Comparison of ENCODE assay signal across 8 cellular contexts in genomic region chrX:130109429-130110378, GRCh38. TPM values are rescaled to one million over a fixed set of nuclear protein-coding genes. Genes with fewer than 3 reads are reported as not detected.
DNase-seq lines count a peak whose midpoint lies in the region; ATAC-seq and TF ChIP-seq lines count a peak whose summit lies in the region.

No MANE protein-coding gene starts in this region.

- H3K4me1 Mint-ChIP-seq in HFFc6 (ENCODE audit: low read depth) (peaks cover 51% of the 10 kb centered on the region), T-cell (peaks cover 16 to 43% (median 29%) of the 10 kb centered on the region in 3 donors)

- H3K27me3 ChIP-seq in fibroblast of lung (ENCODE audit: control insufficient read depth, insufficient read depth, low read length): no peaks in the 10 kb centered on the region
- H3K27me3 ChIP-seq in trophoblast cell (ENCODE audit: insufficient read depth, low read length): no peaks in the 10 kb centered on the region

- peak overlapping the region; percentile 90 for H2AK5ac ChIP-seq in trophoblast cell (ENCODE audit: low read length)

- peak overlapping the region; percentile 6 for H3K4me2 ChIP-seq in fibroblast of lung (ENCODE audit: extremely low read depth, insufficient read depth, low read length)
- H3K4me2 ChIP-seq in trophoblast cell (ENCODE audit: low read length): peak overlapping the region; percentile 65

- peak overlapping the region; percentile 61 for H4K12ac ChIP-seq in trophoblast cell (ENCODE audit: low read depth, low read length)

- peak overlapping the region; percentile 96 for H3K18ac ChIP-seq in trophoblast cell (ENCODE audit: low read length)

- H3K36me3 Mint-ChIP-seq in HFFc6 (ENCODE audit: low read depth): no peaks in the 10 kb centered on the region
- H3K36me3 Mint-ChIP-seq in T-cell: peaks cover 2% of the 10 kb centered on the region

- peaks cover 17% of the 10 kb centered on the region for H3K79me1 ChIP-seq in trophoblast cell (ENCODE audit: low read length)

- H3K27ac Mint-ChIP-seq in HFFc6: peak overlapping the region; percentile 83
- H3K27ac Mint-ChIP-seq in T-cell: peak overlapping the region; percentile 86

- H3K79me2 ChIP-seq in fibroblast of lung (ENCODE audit: control insufficient read depth, insufficient read depth, low read length) (peaks cover 35% of the 10 kb centered on the region), trophoblast cell (ENCODE audit: control insufficient read depth, insufficient read depth, low read length, poor library complexity) (peaks cover 21% of the 10 kb centered on the region)

- WGBS in trophoblast cell (ENCODE audit: extremely low coverage, insufficient coverage, insufficient read length): no CpG with 5 or more reads among the region's 81 CpGs

- H3K9ac ChIP-seq in fibroblast of lung (ENCODE audit: insufficient read depth, low read length) (peak overlapping the region; percentile 83), trophoblast cell (ENCODE audit: low read length) (peak overlapping the region; percentile 74)

- H2BK5ac ChIP-seq in trophoblast cell (ENCODE audit: low read depth, low read length, poor library complexity): peak overlapping the region; percentile 95

- TF ChIP-seq CTCF in HFFc6 (IDR thresholded peaks at IDR 0.05): no peak
- TF ChIP-seq CTCF in fibroblast of lung (conservative IDR thresholded peaks at IDR 0.05 in 1 of 2, IDR thresholded peaks at IDR 0.05 in 1 of 2; ENCODE audit: low read depth in 1 of 2, low read length in 2 of 2): no peak
- no peak for TF ChIP-seq CTCF in GM20000 (IDR thresholded peaks at IDR 0.05; ENCODE audit: extremely low read depth, missing control alignments)

- H4K20me1 ChIP-seq in fibroblast of lung (ENCODE audit: control insufficient read depth, extremely low read depth, insufficient read depth, low read length): no peaks in the 10 kb centered on the region

- H3K4me3 Mint-ChIP-seq in HFFc6: peak overlapping the region; percentile 92
- peak overlapping the region; percentile 86 to 90 (median 89) for H3K4me3 Mint-ChIP-seq in T-cell

- peak overlapping the region; percentile 98 for H4K91ac ChIP-seq in trophoblast cell (ENCODE audit: low read depth, low read length)

- in situ Hi-C loops in Caki2 (cut with HindIII; ENCODE audit: low pct_unique_long_range_greater_than_20kb, low sequenced_read_pairs): no loop called here

- no peak overlapping the region for H3K23ac ChIP-seq in trophoblast cell (ENCODE audit: low read length)

- peak; percentile 9 to 26 (median 22) for ATAC-seq in T-cell (replicated peaks in 1 of 4)
- ATAC-seq in GM21390 (IDR thresholded peaks at IDR 0.05; ENCODE audit: unreplicated experiment): no peak

- H2BK120ac ChIP-seq in trophoblast cell (ENCODE audit: insufficient read depth, low read length, poor library complexity): peak overlapping the region; percentile 83

- peak overlapping the region; percentile 93 for H3K4ac ChIP-seq in trophoblast cell (ENCODE audit: low read depth, low read length)

- H4K8ac ChIP-seq in trophoblast cell (ENCODE audit: low read depth, low read length): peak overlapping the region; percentile 51

- POLR2A ChIA-PET in T-cell (lab: Charles Lee): interaction anchor here in 1 of 2 donors (0.7 to 0.8 kb wide), 2 partner anchors 23 to 25 kb away, joined by 3 to 4 read pairs; no protein-coding TSS in a partner anchor

- peak overlapping the region; percentile 81 for H2BK12ac ChIP-seq in trophoblast cell (ENCODE audit: low read length)

- H3K9me3 Mint-ChIP-seq in HFFc6 (no peaks in the 10 kb centered on the region), T-cell (no peaks in the 10 kb centered on the region)

- H3K4me3 ChIP-seq in fibroblast of lung (replicated peaks in 1 of 4; ENCODE audit: control extremely low read depth in 1 of 4, insufficient read depth in 1 of 4, low read depth in 3 of 4, low read length in 4 of 4): peak overlapping the region; percentile 46 to 69 (median 56)
- peak overlapping the region; percentile 71 for H3K4me3 ChIP-seq in trophoblast cell (ENCODE audit: low read depth, low read length)

- H3K9me3 ChIP-seq in fibroblast of lung (ENCODE audit: control insufficient read depth, insufficient read depth, low read depth, low read length) (no peaks in the 10 kb centered on the region), trophoblast cell (ENCODE audit: insufficient read depth, low read depth, low read length) (no peaks in the 10 kb centered on the region)

- H3K27me3 Mint-ChIP-seq in HFFc6 (ENCODE audit: insufficient read depth) (no peaks in the 10 kb centered on the region), T-cell (no peaks in the 10 kb centered on the region)

- CTCF ChIA-PET in T-cell (lab: Charles Lee): interaction anchor here in 1 of 2 donors (1.0 to 1.5 kb wide), 4 partner anchors 10 to 30 kb away, joined by 3 to 4 read pairs (median 4); no protein-coding TSS in a partner anchor

- H3K36me3 ChIP-seq in fibroblast of lung (ENCODE audit: control insufficient read depth, insufficient read depth, low read length): no peaks in the 10 kb centered on the region
- H3K36me3 ChIP-seq in trophoblast cell (ENCODE audit: control insufficient read depth in 1 of 2, insufficient read depth in 2 of 2, low read length in 2 of 2): no peaks in the 10 kb centered on the region

- H2AFZ ChIP-seq in fibroblast of lung (ENCODE audit: low read length) (no peak overlapping the region), trophoblast cell (ENCODE audit: insufficient read depth, low read length, poor library complexity) (no peak overlapping the region)

- H3K27ac ChIP-seq in fibroblast of lung (ENCODE audit: insufficient read depth, low read length): peak overlapping the region; percentile 82
- H3K27ac ChIP-seq in trophoblast cell (ENCODE audit: low read depth, low read length): peak overlapping the region; percentile 94

- H3K4me1 ChIP-seq in fibroblast of lung (ENCODE audit: control insufficient read depth, extremely low read depth, insufficient read depth, low read length) (no peaks in the 10 kb centered on the region), trophoblast cell (ENCODE audit: control insufficient read depth in 1 of 2, insufficient read depth in 2 of 2, low read length in 2 of 2) (peaks cover 27% of the 10 kb centered on the region in 2 experiments)

- H3K14ac ChIP-seq in trophoblast cell (ENCODE audit: low read length): peak overlapping the region; percentile 92

- DNase-seq in Caki2 (ENCODE audit: low read depth): peak; percentile 22
- peak; percentile 19 for DNase-seq in HFFc6
- peak in 1 of 34 experiments; percentile 13 for DNase-seq in T-cell
- DNase-seq in fibroblast of lung (ENCODE audit: low read depth in 2 of 2): peak in 1 of 2 donors; percentile 43
- peak in 1 of 2 donors; percentile 42 for DNase-seq in trophoblast cell
- no peak for DNase-seq in GM20000 (ENCODE audit: low spot score)
- DNase-seq in UCSD-AML1 (lab: John Stamatoyannopoulos, UW; ENCODE audit: unreplicated experiment): no peak

RNA-seq across cellular contexts. Expression of gene ELF4, which starts 0.6 kb away (rescaled TPM):
- 12.5 and 16.0 TPM in 2 replicates for total RNA-seq in Caki2 (2014; rRNA removed; shearing (Covaris generic); ENCODE audit: low replicate concordance)
- total RNA-seq in HFFc6 (2021; fragmentation: NEBNext Ultra II Directional; extraction: Animal tissue kit (Norgen Biotek cat#: 25700)): 10 to 100 TPM; 21.9 to 35.9 (median 31.4) TPM
- 10 to 100 TPM; 30.0 to 35.6 (median 30.6) TPM for total RNA-seq in T-cell
- 5.9 and 9.9 TPM in 2 replicates for total RNA-seq in fibroblast of lung
- 13.7 and 17.0 TPM in 2 replicates for polyA plus RNA-seq in fibroblast of lung
- polyA plus RNA-seq in fibroblast of lung (2012): 14.3 and 16.1 TPM in 2 replicates
- 47.0 and 56.4 TPM in 2 replicates for polyA minus RNA-seq in fibroblast of lung (ENCODE audit: low replicate concordance)
- polyA plus RNA-seq in trophoblast cell (2013): 26.2 and 27.5 TPM in 2 replicates

RNA-seq across cellular contexts. Expression of gene AIFM1, which starts 55.9 kb away (rescaled TPM):
- 29.7 and 39.0 TPM in 2 replicates for total RNA-seq in Caki2 (2014; rRNA removed; shearing (Covaris generic); ENCODE audit: low replicate concordance)
- 10 to 100 TPM; 31.9 to 39.5 (median 33.8) TPM for total RNA-seq in HFFc6 (2021; fragmentation: NEBNext Ultra II Directional; extraction: Animal tissue kit (Norgen Biotek cat#: 25700))
- total RNA-seq in T-cell (10 to 100 TPM; 11.2 to 25.0 (median 23.6) TPM), fibroblast of lung (18.2 and 23.1 TPM in 2 replicates)
- polyA plus RNA-seq in fibroblast of lung: 36.1 and 47.1 TPM in 2 replicates
- 26.9 and 33.7 TPM in 2 replicates for polyA plus RNA-seq in fibroblast of lung (2012)
- polyA minus RNA-seq in fibroblast of lung (ENCODE audit: low replicate concordance): 7.3 and 8.5 TPM in 2 replicates
- polyA plus RNA-seq in trophoblast cell (2013): 25.7 and 25.9 TPM in 2 replicates

Comparison
In these comparisons a context has a peak if more than half of its experiments do, and no peak if none do; other contexts are left out.
1. DNase-seq: peak in Caki2 (single experiment) and HFFc6 (single experiment); none in GM20000 (single experiment) and UCSD-AML1 (single experiment).